In genomic region chr4:83535945-83536648, GRCh38 we compare ENCODE assay signal across 1 cellular context.
TF ChIP-seq lines count a peak whose summit lies in the region.

TSS of gene GPAT3 (plus strand) at chr4:83536108. CDS start at chr4:83536623, 515 bp downstream.

TF ChIP-seq in K562, 482 proteins besides CTCF, POLR2A, EP300 and RAD21 (continued from another document and continues in another):
- TF ChIP-seq ZBTB12 (CRISPR knock-in tag; IDR thresholded peaks at IDR 0.05) (no peak), ZFX (CRISPR knock-in tag; IDR thresholded peaks at IDR 0.05) (peak; percentile 92), ZNF644 (tag; IDR thresholded peaks at IDR 0.05; ENCODE audit: low read depth) (0 out of 2 replicates have a peak, but pooled peaks have one; percentile 30), BRD9 (IDR thresholded peaks at IDR 0.05; ENCODE audit: low read depth, partially characterized antibody) (no peak), FUS (optimal IDR thresholded peaks at IDR 0.05; ENCODE audit: low read depth, low read length) (peak; percentile 66), MEF2D (tag; conservative IDR thresholded peaks at IDR 0.05; ENCODE audit: low read depth) (no peak), ZNF12 (CRISPR knock-in tag; IDR thresholded peaks at IDR 0.05) (no peak), TBP (optimal IDR thresholded peaks at IDR 0.05; ENCODE audit: low read depth, low read length) (peak; percentile 38), POLR3A (IDR thresholded peaks at IDR 0.05; ENCODE audit: borderline replicate concordance, extremely low read depth, insufficient read depth, insufficient read length) (no peak), CEBPB (tag; IDR thresholded peaks at IDR 0.05) (peak; percentile 97), ARID4B (CRISPR knock-in tag; IDR thresholded peaks at IDR 0.05) (0 out of 2 replicates have a peak, but pooled peaks have one; percentile 21), SMARCA4 (IDR thresholded peaks at IDR 0.05) (peak; percentile 61), FOXJ2 (tag; IDR thresholded peaks at IDR 0.05) (no peak), RB1 (IDR thresholded peaks at IDR 0.05; ENCODE audit: low read depth) (peak; percentile 85), PRDM10 (IDR thresholded peaks at IDR 0.05; ENCODE audit: partially characterized antibody) (no peak), DPF2 (IDR thresholded peaks at IDR 0.05) (peak; percentile 74; the same call in 1 of the 2 replicates), ZNF274 (IDR thresholded peaks at IDR 0.05; ENCODE audit: borderline replicate concordance, low read depth, low read length) (no peak), POLR2G (IDR thresholded peaks at IDR 0.05; ENCODE audit: low read depth, low read length) (peak; percentile 91), BCLAF1 (IDR thresholded peaks at IDR 0.05; ENCODE audit: borderline replicate concordance in 1 of 2, control insufficient read depth in 1 of 2, low read depth in 2 of 2, low read length in 1 of 2) (no peak), GABPA (tag; conservative IDR thresholded peaks at IDR 0.05; ENCODE audit: low read depth) (peak; percentile 42), ZNF121 (CRISPR knock-in tag; conservative IDR thresholded peaks at IDR 0.05) (no peak), ARID1B (IDR thresholded peaks at IDR 0.05) (peak; percentile 78), HMGN3 (IDR thresholded peaks at IDR 0.05; ENCODE audit: borderline replicate concordance, extremely low read depth, insufficient read length, low read depth, low read length) (peak; percentile 83), SIN3B (IDR thresholded peaks at IDR 0.05; ENCODE audit: low read depth) (no peak), RBM22 (IDR thresholded peaks at IDR 0.05; ENCODE audit: low read depth, low read length, poor library complexity, severe bottlenecking) (peak; percentile 69), FOXA1 (IDR thresholded peaks at IDR 0.05; ENCODE audit: borderline replicate concordance) (no peak), PCBP2 (IDR thresholded peaks at IDR 0.05; ENCODE audit: low read depth, low read length, poor library complexity, severe bottlenecking) (no peak), HNRNPK (IDR thresholded peaks at IDR 0.05; ENCODE audit: low read depth, low read length, poor library complexity, severe bottlenecking) (no peak), DACH1 (IDR thresholded peaks at IDR 0.05; ENCODE audit: partially characterized antibody) (peak; percentile 23), FOSL1 (tag; conservative IDR thresholded peaks at IDR 0.05) (peak; percentile 97), ZC3H8 (IDR thresholded peaks at IDR 0.05) (no peak), ZNF561 (CRISPR knock-in tag; conservative IDR thresholded peaks at IDR 0.05) (no peak)
- TF ChIP-seq, protein P1, sequence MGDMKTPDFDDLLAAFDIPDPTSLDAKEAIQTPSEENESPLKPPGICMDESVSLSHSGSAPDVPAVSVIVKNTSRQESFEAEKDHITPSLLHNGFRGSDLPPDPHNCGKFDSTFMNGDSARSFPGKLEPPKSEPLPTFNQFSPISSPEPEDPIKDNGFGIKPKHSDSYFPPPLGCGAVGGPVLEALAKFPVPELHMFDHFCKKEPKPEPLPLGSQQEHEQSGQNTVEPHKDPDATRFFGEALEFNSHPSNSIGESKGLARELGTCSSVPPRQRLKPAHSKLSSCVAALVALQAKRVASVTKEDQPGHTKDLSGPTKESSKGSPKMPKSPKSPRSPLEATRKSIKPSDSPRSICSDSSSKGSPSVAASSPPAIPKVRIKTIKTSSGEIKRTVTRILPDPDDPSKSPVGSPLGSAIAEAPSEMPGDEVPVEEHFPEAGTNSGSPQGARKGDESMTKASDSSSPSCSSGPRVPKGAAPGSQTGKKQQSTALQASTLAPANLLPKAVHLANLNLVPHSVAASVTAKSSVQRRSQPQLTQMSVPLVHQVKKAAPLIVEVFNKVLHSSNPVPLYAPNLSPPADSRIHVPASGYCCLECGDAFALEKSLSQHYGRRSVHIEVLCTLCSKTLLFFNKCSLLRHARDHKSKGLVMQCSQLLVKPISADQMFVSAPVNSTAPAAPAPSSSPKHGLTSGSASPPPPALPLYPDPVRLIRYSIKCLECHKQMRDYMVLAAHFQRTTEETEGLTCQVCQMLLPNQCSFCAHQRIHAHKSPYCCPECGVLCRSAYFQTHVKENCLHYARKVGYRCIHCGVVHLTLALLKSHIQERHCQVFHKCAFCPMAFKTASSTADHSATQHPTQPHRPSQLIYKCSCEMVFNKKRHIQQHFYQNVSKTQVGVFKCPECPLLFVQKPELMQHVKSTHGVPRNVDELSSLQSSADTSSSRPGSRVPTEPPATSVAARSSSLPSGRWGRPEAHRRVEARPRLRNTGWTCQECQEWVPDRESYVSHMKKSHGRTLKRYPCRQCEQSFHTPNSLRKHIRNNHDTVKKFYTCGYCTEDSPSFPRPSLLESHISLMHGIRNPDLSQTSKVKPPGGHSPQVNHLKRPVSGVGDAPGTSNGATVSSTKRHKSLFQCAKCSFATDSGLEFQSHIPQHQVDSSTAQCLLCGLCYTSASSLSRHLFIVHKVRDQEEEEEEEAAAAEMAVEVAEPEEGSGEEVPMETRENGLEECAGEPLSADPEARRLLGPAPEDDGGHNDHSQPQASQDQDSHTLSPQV (IDR thresholded peaks at IDR 0.05) = 0 out of 2 replicates have a peak, but pooled peaks have one; percentile 42
- TF ChIP-seq, protein P2, sequence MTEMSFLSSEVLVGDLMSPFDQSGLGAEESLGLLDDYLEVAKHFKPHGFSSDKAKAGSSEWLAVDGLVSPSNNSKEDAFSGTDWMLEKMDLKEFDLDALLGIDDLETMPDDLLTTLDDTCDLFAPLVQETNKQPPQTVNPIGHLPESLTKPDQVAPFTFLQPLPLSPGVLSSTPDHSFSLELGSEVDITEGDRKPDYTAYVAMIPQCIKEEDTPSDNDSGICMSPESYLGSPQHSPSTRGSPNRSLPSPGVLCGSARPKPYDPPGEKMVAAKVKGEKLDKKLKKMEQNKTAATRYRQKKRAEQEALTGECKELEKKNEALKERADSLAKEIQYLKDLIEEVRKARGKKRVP (CRISPR knock-in tag; IDR thresholded peaks at IDR 0.05) = no peak
- TF ChIP-seq, protein P3, sequence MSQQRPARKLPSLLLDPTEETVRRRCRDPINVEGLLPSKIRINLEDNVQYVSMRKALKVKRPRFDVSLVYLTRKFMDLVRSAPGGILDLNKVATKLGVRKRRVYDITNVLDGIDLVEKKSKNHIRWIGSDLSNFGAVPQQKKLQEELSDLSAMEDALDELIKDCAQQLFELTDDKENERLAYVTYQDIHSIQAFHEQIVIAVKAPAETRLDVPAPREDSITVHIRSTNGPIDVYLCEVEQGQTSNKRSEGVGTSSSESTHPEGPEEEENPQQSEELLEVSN (IDR thresholded peaks at IDR 0.05; ENCODE audit: borderline replicate concordance in 1 of 2, extremely low read depth in 1 of 2, insufficient read depth in 1 of 2, insufficient read length in 1 of 2, low read depth in 1 of 2, low read length in 1 of 2, poor library complexity in 1 of 2, severe bottlenecking in 1 of 2) = peak in 1 of 2 experiments; percentile 24
- TF ChIP-seq, protein P4, sequence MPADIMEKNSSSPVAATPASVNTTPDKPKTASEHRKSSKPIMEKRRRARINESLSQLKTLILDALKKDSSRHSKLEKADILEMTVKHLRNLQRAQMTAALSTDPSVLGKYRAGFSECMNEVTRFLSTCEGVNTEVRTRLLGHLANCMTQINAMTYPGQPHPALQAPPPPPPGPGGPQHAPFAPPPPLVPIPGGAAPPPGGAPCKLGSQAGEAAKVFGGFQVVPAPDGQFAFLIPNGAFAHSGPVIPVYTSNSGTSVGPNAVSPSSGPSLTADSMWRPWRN (IDR thresholded peaks at IDR 0.05; ENCODE audit: low read depth) = peak; percentile 68; the same call in 1 of the 2 replicates
- TF ChIP-seq, protein P5, sequence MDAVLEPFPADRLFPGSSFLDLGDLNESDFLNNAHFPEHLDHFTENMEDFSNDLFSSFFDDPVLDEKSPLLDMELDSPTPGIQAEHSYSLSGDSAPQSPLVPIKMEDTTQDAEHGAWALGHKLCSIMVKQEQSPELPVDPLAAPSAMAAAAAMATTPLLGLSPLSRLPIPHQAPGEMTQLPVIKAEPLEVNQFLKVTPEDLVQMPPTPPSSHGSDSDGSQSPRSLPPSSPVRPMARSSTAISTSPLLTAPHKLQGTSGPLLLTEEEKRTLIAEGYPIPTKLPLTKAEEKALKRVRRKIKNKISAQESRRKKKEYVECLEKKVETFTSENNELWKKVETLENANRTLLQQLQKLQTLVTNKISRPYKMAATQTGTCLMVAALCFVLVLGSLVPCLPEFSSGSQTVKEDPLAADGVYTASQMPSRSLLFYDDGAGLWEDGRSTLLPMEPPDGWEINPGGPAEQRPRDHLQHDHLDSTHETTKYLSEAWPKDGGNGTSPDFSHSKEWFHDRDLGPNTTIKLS (IDR thresholded peaks at IDR 0.05; ENCODE audit: borderline replicate concordance, low read depth) = 0 out of 2 replicates have a peak, but pooled peaks have one; percentile 49
